ENCODE assay signal across 9 cellular contexts in the genomic region with DNA sequence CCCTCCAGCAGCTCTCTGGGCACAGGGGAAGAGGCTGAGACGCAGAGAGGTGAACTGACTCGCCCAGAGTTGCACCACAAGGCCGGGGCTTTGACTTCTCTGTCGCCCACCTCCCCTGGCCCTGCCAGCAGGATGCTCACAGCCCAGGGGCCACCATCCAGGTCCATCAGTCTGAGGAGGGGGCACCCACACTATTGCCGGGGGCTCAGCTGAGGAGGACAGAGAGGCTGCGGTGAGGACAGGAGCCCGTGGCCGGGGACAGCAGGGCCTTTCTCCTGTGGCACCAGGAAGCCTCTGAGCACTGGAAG. TPM values are rescaled to one million over a fixed set of nuclear protein-coding genes. Genes with fewer than 3 reads are reported as not detected.
DNase-seq lines count a peak whose midpoint lies in the region; ATAC-seq and TF ChIP-seq lines count a peak whose summit lies in the region.
"Had no signal": no experiment of that assay in that cellular context is flagged by ENCODE, and none has a peak within 500 bp of the region (broad histone marks: within the 10 kb centered on the region; RNA-seq: fewer than 3 reads in every experiment).

No MANE protein-coding gene starts in this region.

- no peaks in the 10 kb centered on the region for H3K9me3 ChIP-seq in lower lobe of right lung
- H3K9me3 ChIP-seq in endodermal cell (ENCODE audit: control insufficient read depth, low read length): no peaks in the 10 kb centered on the region
- H3K9me3 ChIP-seq: ovary had no signal

- no peak for ATAC-seq in activated T-cell treated with anti-CD3 and anti-CD28 coated beads, Interleukin-2, amount 50 U/mL, for 4 hours
- no peak for ATAC-seq in lower lobe of right lung
- ATAC-seq in GM18517 (IDR thresholded peaks at IDR 0.05; ENCODE audit: unreplicated experiment): no peak

- intact Hi-C loops in lower lobe of right lung (cut with DNase I): no loop called here

- H3K4me3 ChIP-seq in lower lobe of right lung (no peak overlapping the region), endodermal cell (ENCODE audit: low read length) (no peak overlapping the region)
- H3K4me3 ChIP-seq: ovary had no signal

- H3K27ac Mint-ChIP-seq in activated naive CD8-positive, alpha-beta T cell treated with anti-CD3 and anti-CD28 coated beads for 36 hours: peak overlapping the region; percentile 99
- no peak overlapping the region for H3K27ac Mint-ChIP-seq in endodermal cell

- DNase-seq in activated T-cell treated with anti-CD3 and anti-CD28 coated beads, Interleukin-2, amount 50 U/mL, for 4 hours: no peak
- no peak for DNase-seq in activated T-cell treated with anti-CD3 and anti-CD28 coated beads for 4 hours
- peak; percentile 40 for DNase-seq in activated naive CD8-positive, alpha-beta T cell treated with anti-CD3 and anti-CD28 coated beads for 36 hours
- peak; percentile 44 for DNase-seq in lower lobe of right lung
- DNase-seq in CD1c-positive myeloid dendritic cell (ENCODE audit: extremely low spot score): no peak
- no peak for DNase-seq in endodermal cell

- peaks cover 27% of the 10 kb centered on the region for H3K36me3 ChIP-seq in lower lobe of right lung
- no peaks in the 10 kb centered on the region for H3K36me3 ChIP-seq in endodermal cell (ENCODE audit: control insufficient read depth, insufficient read depth, low read length)
- H3K36me3 ChIP-seq: ovary had no signal

- H3K4me3 Mint-ChIP-seq in activated T-cell treated with anti-CD3 and anti-CD28 coated beads, Interleukin-2, amount 50 U/mL, for 4 hours: peak overlapping the region; percentile 79
- peak overlapping the region; percentile 81 for H3K4me3 Mint-ChIP-seq in activated naive CD8-positive, alpha-beta T cell treated with anti-CD3 and anti-CD28 coated beads for 36 hours
- no peak overlapping the region for H3K4me3 Mint-ChIP-seq in endodermal cell

- H3K9me3 Mint-ChIP-seq in activated T-cell treated with anti-CD3 and anti-CD28 coated beads, Interleukin-2, amount 50 U/mL, for 4 hours: no peaks in the 10 kb centered on the region
- H3K9me3 Mint-ChIP-seq in activated naive CD8-positive, alpha-beta T cell treated with anti-CD3 and anti-CD28 coated beads for 36 hours: no peaks in the 10 kb centered on the region
- H3K9me3 Mint-ChIP-seq in endodermal cell: no peaks in the 10 kb centered on the region

- H3K4me1 Mint-ChIP-seq in activated T-cell treated with anti-CD3 and anti-CD28 coated beads, Interleukin-2, amount 50 U/mL, for 4 hours (ENCODE audit: low read depth): peaks cover 89% of the 10 kb centered on the region
- H3K4me1 Mint-ChIP-seq in activated naive CD8-positive, alpha-beta T cell treated with anti-CD3 and anti-CD28 coated beads for 36 hours: peaks cover 92% of the 10 kb centered on the region
- peaks cover 11% of the 10 kb centered on the region for H3K4me1 Mint-ChIP-seq in endodermal cell

- H3K4me1 ChIP-seq in lower lobe of right lung (peaks cover 84% of the 10 kb centered on the region), endodermal cell (ENCODE audit: control insufficient read depth, insufficient read depth, low read length) (no peaks in the 10 kb centered on the region)

- no peak for TF ChIP-seq CTCF in lower lobe of right lung (IDR thresholded peaks at IDR 0.05)
- no peak for TF ChIP-seq CTCF in endodermal cell (conservative IDR thresholded peaks at IDR 0.05)

- peaks cover 9% of the 10 kb centered on the region for H3K36me3 Mint-ChIP-seq in activated T-cell treated with anti-CD3 and anti-CD28 coated beads, Interleukin-2, amount 50 U/mL, for 4 hours (ENCODE audit: insufficient read depth)
- peaks cover 59% of the 10 kb centered on the region for H3K36me3 Mint-ChIP-seq in activated naive CD8-positive, alpha-beta T cell treated with anti-CD3 and anti-CD28 coated beads for 36 hours
- no peaks in the 10 kb centered on the region for H3K36me3 Mint-ChIP-seq in endodermal cell (ENCODE audit: low read depth)

- WGBS in endodermal cell (ENCODE audit: insufficient coverage in 1 of 2, insufficient read length in 1 of 2), 2 experiments: 92 to 96% methylated on average over 5 to 8 of the region's 8 CpGs

- peak overlapping the region; percentile 78 for H3K27ac ChIP-seq in lower lobe of right lung
- peak overlapping the region; percentile 23 for H3K27ac ChIP-seq in temporal lobe (ENCODE audit: low read depth, low read length)
- H3K27ac ChIP-seq in endodermal cell (ENCODE audit: low read depth, low read length): no peak overlapping the region

- no peak overlapping the region for H3K9ac ChIP-seq in endodermal cell (ENCODE audit: extremely low read depth, low read length, poor library complexity, severe bottlenecking)

- H3K27me3 Mint-ChIP-seq in activated T-cell treated with anti-CD3 and anti-CD28 coated beads, Interleukin-2, amount 50 U/mL, for 4 hours (ENCODE audit: low read depth): no peaks in the 10 kb centered on the region
- H3K27me3 Mint-ChIP-seq in activated naive CD8-positive, alpha-beta T cell treated with anti-CD3 and anti-CD28 coated beads for 36 hours: no peaks in the 10 kb centered on the region
- H3K27me3 Mint-ChIP-seq in endodermal cell (ENCODE audit: insufficient read depth): no peaks in the 10 kb centered on the region

- H3K27me3 ChIP-seq in lower lobe of right lung (ENCODE audit: low read depth) (no peaks in the 10 kb centered on the region), endodermal cell (ENCODE audit: control insufficient read depth, insufficient read depth, low read length, poor library complexity, severe bottlenecking) (no peaks in the 10 kb centered on the region)
- H3K27me3 ChIP-seq: ovary had no signal

RNA-seq across cellular contexts. Expression of a gene that starts 32.6 kb away (rescaled TPM):
- 10 to 100 TPM in 1 of 3 donors, 1 to 10 TPM in 2; 8.8 to 10.7 (median 8.9) TPM for total RNA-seq in activated T-cell treated with anti-CD3 and anti-CD28 coated beads, Interleukin-2, amount 50 U/mL, for 4 hours
- total RNA-seq in activated naive CD8-positive, alpha-beta T cell treated with anti-CD3 and anti-CD28 coated beads for 36 hours: 10 to 100 TPM in 1 of 2 experiments, 1 to 10 TPM in 1; 9.9 to 12.2 TPM
- total RNA-seq in lower lobe of right lung: 8.6 TPM
- 3.0 TPM for total RNA-seq in temporal lobe
- 10 to 100 TPM; 11.0 to 12.1 TPM for total RNA-seq in endodermal cell
- polyA plus RNA-seq in endodermal cell (2013, experiment 1 of 2): 9.1 TPM
- 6.2 TPM for polyA plus RNA-seq in endodermal cell (2013, experiment 2 of 2)

RNA-seq across cellular contexts. Expression of a gene that starts 32.7 kb away (rescaled TPM):
- 100 to 1,000 TPM; 109 to 111 (median 111) TPM for total RNA-seq in activated T-cell treated with anti-CD3 and anti-CD28 coated beads, Interleukin-2, amount 50 U/mL, for 4 hours
- 100 to 1,000 TPM; 133 to 146 TPM for total RNA-seq in activated naive CD8-positive, alpha-beta T cell treated with anti-CD3 and anti-CD28 coated beads for 36 hours
- 53.0 TPM for total RNA-seq in lower lobe of right lung
- 24.8 TPM for total RNA-seq in temporal lobe
- total RNA-seq in endodermal cell: 10 to 100 TPM; 22.3 to 22.4 TPM
- polyA plus RNA-seq in endodermal cell (2013, experiment 1 of 2): 51.9 TPM
- polyA plus RNA-seq in endodermal cell (2013, experiment 2 of 2): 43.8 TPM

Comparison
In these comparisons a context has a peak if more than half of its experiments do, and no peak if none do; other contexts are left out.
1. DNase-seq: peak in activated naive CD8-positive, alpha-beta T cell treated with anti-CD3 and anti-CD28 coated beads for 36 hours (single experiment) and lower lobe of right lung (single experiment); none in activated T-cell treated with anti-CD3 and anti-CD28 coated beads, Interleukin-2, amount 50 U/mL, for 4 hours (single experiment), activated T-cell treated with anti-CD3 and anti-CD28 coated beads for 4 hours (single experiment), CD1c-positive myeloid dendritic cell (single experiment) and endodermal cell (single experiment).